Comparison of ENCODE assay signal across 9 cellular contexts in genomic region chr3:114451561-114452018, GRCh38.
DNase-seq lines count a peak whose midpoint lies in the region; ATAC-seq and TF ChIP-seq lines count a peak whose summit lies in the region.
"Had no signal": no experiment of that assay in that cellular context is flagged by ENCODE, and none has a peak within 500 bp of the region (broad histone marks: within the 10 kb centered on the region; RNA-seq: fewer than 3 reads in every experiment).

No MANE protein-coding gene starts in this region.

- no peaks in the 10 kb centered on the region for H3K27me3 ChIP-seq in parathyroid adenoma (ENCODE audit: control insufficient read depth, insufficient read depth, low read length)

- H2AFZ ChIP-seq in parathyroid adenoma: peak overlapping the region; percentile 10

- H3K9me3 ChIP-seq in parathyroid adenoma (ENCODE audit: control insufficient read depth, low read length): no peaks in the 10 kb centered on the region

- peak overlapping the region; percentile 16 to 42 for H3K4me3 ChIP-seq in foreskin fibroblast (ENCODE audit: low read depth in 1 of 2, low read length in 2 of 2)
- H3K4me3 ChIP-seq in parathyroid adenoma (ENCODE audit: low read depth, low read length): peak overlapping the region; percentile 1

- peak; percentile 18 for DNase-seq in DMS153 treated with DMSO at 0.1 percent for 48 hours (lab: John Stamatoyannopoulos, UW; ENCODE audit: unreplicated experiment)
- DNase-seq in NCI-H526 treated with DMSO at 0.1 percent for 48 hours (lab: John Stamatoyannopoulos, UW): peak; percentile 85
- peak in 1 of 2 donors; percentile 53 for DNase-seq in foreskin fibroblast
- no peak for DNase-seq in activated naive CD4-positive, alpha-beta T cell treated with Interleukin-2 at 50 U/mL for 16 hours
- DNase-seq: KBM-7 had no signal

- no peak overlapping the region for H3K9ac ChIP-seq in parathyroid adenoma

- H3K36me3 ChIP-seq in parathyroid adenoma (ENCODE audit: control insufficient read depth, insufficient read depth, low read length): no peaks in the 10 kb centered on the region

- no peaks in the 10 kb centered on the region for H3K79me2 ChIP-seq in parathyroid adenoma

- peaks cover 6% of the 10 kb centered on the region for H3K4me1 ChIP-seq in parathyroid adenoma

- ATAC-seq in HG03457 (IDR thresholded peaks at IDR 0.05; ENCODE audit: unreplicated experiment) (no peak), GM21528 (IDR thresholded peaks at IDR 0.05; ENCODE audit: low FRiP score, unreplicated experiment) (no peak), HG02623 (IDR thresholded peaks at IDR 0.05; ENCODE audit: unreplicated experiment) (no peak)

- H3K4me2 ChIP-seq in parathyroid adenoma (ENCODE audit: low read length): peak overlapping the region; percentile 33

- H3K27ac ChIP-seq in parathyroid adenoma: peak overlapping the region; percentile 21

- TF ChIP-seq CTCF in foreskin fibroblast (IDR thresholded peaks at IDR 0.05; ENCODE audit: low read depth, low read length): no peak
- TF ChIP-seq CTCF in parathyroid adenoma (IDR thresholded peaks at IDR 0.05): no peak
